In genomic region chr11:1574256-1575242, GRCh38 we compare ENCODE assay signal across 8 cellular contexts.
DNase-seq lines count a peak whose midpoint lies in the region; ATAC-seq and TF ChIP-seq lines count a peak whose summit lies in the region.

No MANE protein-coding gene starts in this region.

- no peaks in the 10 kb centered on the region for H4K20me1 ChIP-seq in Loucy (ENCODE audit: insufficient read depth, low read length, poor library complexity, severe bottlenecking)

- no peaks in the 10 kb centered on the region for H3K9me2 ChIP-seq in Loucy (replicated peaks; ENCODE audit: low read depth, low read length)

- no peaks in the 10 kb centered on the region for H3K9me3 ChIP-seq in Loucy (ENCODE audit: insufficient read depth, low read depth, low read length)
- peaks cover 13% of the 10 kb centered on the region for H3K9me3 ChIP-seq in WERI-Rb-1 (ENCODE audit: severe bottlenecking)

- H3K36me3 ChIP-seq in Loucy (ENCODE audit: insufficient read depth, low read length) (no peaks in the 10 kb centered on the region), WERI-Rb-1 (peaks cover 2% of the 10 kb centered on the region; the same call in 1 of the 2 replicates)

- H3K27me3 ChIP-seq in Loucy (ENCODE audit: insufficient read depth, low read length, poor library complexity, severe bottlenecking) (no peaks in the 10 kb centered on the region), WERI-Rb-1 (ENCODE audit: insufficient read depth, low read depth, severe bottlenecking) (peaks cover 24% of the 10 kb centered on the region)

- H3K4me2 ChIP-seq in Loucy (ENCODE audit: low read depth, low read length, poor library complexity, severe bottlenecking) = peak overlapping the region; percentile 74

- H3K4me3 ChIP-seq in Loucy (ENCODE audit: low read length, poor library complexity, severe bottlenecking) (peak overlapping the region; percentile 55), WERI-Rb-1 (ENCODE audit: low read depth, low read length) (peak overlapping the region; percentile 11; the same call in 1 of the 2 replicates)

- no peaks in the 10 kb centered on the region for H3K79me2 ChIP-seq in Loucy (ENCODE audit: insufficient read depth, low read length)

- no peak overlapping the region for H3K9ac ChIP-seq in Loucy (ENCODE audit: low read depth, low read length, poor library complexity, severe bottlenecking)

- H2AFZ ChIP-seq in Loucy (ENCODE audit: low read length) = peak overlapping the region; percentile 71; the same call in 1 of the 2 replicates

- no peak for ATAC-seq in GM19455 (IDR thresholded peaks at IDR 0.05; ENCODE audit: unreplicated experiment)

- DNase-seq in NCI-H2081 (lab: John Stamatoyannopoulos, UW) = peak; percentile 43 to 79
- DNase-seq in NCI-H2081 treated with DMSO at 0.1 percent for 48 hours (lab: John Stamatoyannopoulos, UW) = no peak
- DNase-seq in WERI-Rb-1 = peak; percentile 49
- peak; percentile 66 for DNase-seq in central memory CD4-positive, alpha-beta T cell
- peak; percentile 73 for DNase-seq in islet precursor cell
- DNase-seq in stimulated activated CD4-positive, alpha-beta T cell treated with anti-CD3 and anti-CD28 coated beads, Interleukin-15, amount 100 ng/mL, for 1 hour (ENCODE audit: low read depth in 1 of 2, low spot score in 1 of 2) = peak; percentile 35 to 47

- H3F3A ChIP-seq in Loucy (ENCODE audit: low read depth) = no peaks in the 10 kb centered on the region

- TF ChIP-seq CTCF in Loucy (conservative IDR thresholded peaks at IDR 0.05; ENCODE audit: low read length) (peak; percentile 69), WERI-Rb-1 (IDR thresholded peaks at IDR 0.05; ENCODE audit: low read depth, low read length) (peak; percentile 83)

- no peak overlapping the region for H3K27ac ChIP-seq in WERI-Rb-1

- no peaks in the 10 kb centered on the region for H3K4me1 ChIP-seq in Loucy (ENCODE audit: insufficient read depth, low read length, poor library complexity, severe bottlenecking)
